9 cellular contexts compared by ENCODE assay signal in the genomic region with DNA sequence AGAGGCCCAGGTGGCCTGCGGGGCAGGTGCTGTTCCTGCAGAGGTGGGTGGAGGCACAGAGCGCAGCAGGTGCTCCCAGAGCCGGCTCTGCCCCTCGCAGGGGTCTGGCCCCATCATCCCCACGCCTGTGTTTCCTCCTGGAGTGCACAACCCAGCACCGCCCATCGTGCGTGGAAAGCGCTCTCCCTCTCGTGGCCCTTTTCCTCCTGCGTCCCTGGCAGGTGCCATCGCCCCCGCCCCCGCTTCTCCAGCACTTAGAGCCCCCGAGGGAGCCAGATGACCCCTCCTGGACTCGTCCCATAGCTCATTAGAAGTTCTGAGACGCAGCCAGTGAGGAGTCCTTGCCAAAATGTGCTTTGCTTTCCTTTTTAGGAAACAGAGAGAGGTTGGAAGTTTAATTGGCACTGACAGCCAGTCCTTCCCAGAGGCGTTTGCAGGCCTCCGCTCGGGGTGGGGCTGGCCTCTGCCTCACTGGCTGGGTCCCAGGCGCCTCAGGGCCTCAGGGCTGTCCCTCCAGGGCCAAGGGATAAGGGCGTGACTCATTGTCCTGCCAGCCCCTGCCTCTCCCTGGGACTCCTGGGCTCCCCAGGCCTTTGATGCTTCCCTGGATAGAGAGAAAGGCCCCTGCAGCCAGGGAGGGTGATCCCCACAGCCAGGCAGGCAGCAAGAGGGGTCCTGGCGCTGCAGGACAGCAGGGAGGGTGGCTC. TPM values are rescaled to one million over a fixed set of nuclear protein-coding genes. Genes with fewer than 3 reads are reported as not detected.
DNase-seq lines count a peak whose midpoint lies in the region; ATAC-seq, FAIRE-seq and TF ChIP-seq lines count a peak whose summit lies in the region.
"Had no signal": no experiment of that assay in that cellular context is flagged by ENCODE, and none has a peak within 500 bp of the region (broad histone marks: within the 10 kb centered on the region; RNA-seq: fewer than 3 reads in every experiment).

No MANE protein-coding gene starts in this region.

- H3K27ac ChIP-seq in CD8-positive, alpha-beta memory T cell (ENCODE audit: low read depth, low read length) = no peak overlapping the region

- POLR2A ChIA-PET in CD8-positive, alpha-beta memory T cell (lab: Charles Lee) = no interaction called here

- H3K4me3 Mint-ChIP-seq in brain = peak overlapping the region in 1 of 5 experiments; percentile 39
- no peak overlapping the region for H3K4me3 Mint-ChIP-seq in CD8-positive, alpha-beta memory T cell

- peak; percentile 71 for ATAC-seq in left colon
- no peak for ATAC-seq in GM18868 (IDR thresholded peaks at IDR 0.05; ENCODE audit: unreplicated experiment)

- TF ChIP-seq POLR2A in H54 (IDR thresholded peaks at IDR 0.05; ENCODE audit: low read depth, low read length) = no peak

- peaks cover 0 to 10% (median 4%) of the 10 kb centered on the region in 5 experiments for H3K9me3 Mint-ChIP-seq in brain
- H3K9me3 Mint-ChIP-seq in CD8-positive, alpha-beta memory T cell = no peaks in the 10 kb centered on the region

- DNase-seq in H54 (ENCODE audit: insufficient read length, low spot score) (peak; percentile 92), left colon (peak; percentile 57 to 88), stromal cell of bone marrow (ENCODE audit: low read depth) (peak; percentile 51), NCI-H82 treated with DMSO at 0.1 percent for 48 hours (lab: John Stamatoyannopoulos, UW; ENCODE audit: unreplicated experiment) (no peak)
- no peak for DNase-seq in CD8-positive, alpha-beta memory T cell
- no peak for DNase-seq in stimulated activated CD4-positive, alpha-beta T cell treated with anti-CD3 and anti-CD28 coated beads, Interleukin-1b, Interleukin-23, amount 100 ng/mL, for 48 hours
- DNase-seq: NCI-H226 had no signal

- peaks cover 33% of the 10 kb centered on the region for H3K4me1 Mint-ChIP-seq in brain
- H3K4me1 Mint-ChIP-seq in CD8-positive, alpha-beta memory T cell = no peaks in the 10 kb centered on the region

- peaks cover 25% of the 10 kb centered on the region for H3K36me3 Mint-ChIP-seq in brain
- peaks cover 0 to 32% (median 2%) of the 10 kb centered on the region in 3 donors for H3K36me3 Mint-ChIP-seq in CD8-positive, alpha-beta memory T cell

- no peak overlapping the region for H3K4me3 ChIP-seq in CD8-positive, alpha-beta memory T cell (ENCODE audit: low read length)

- no peak for FAIRE-seq in H54 (lab: Jason Lieb, UNC)

- H3K36me3 ChIP-seq in CD8-positive, alpha-beta memory T cell (ENCODE audit: insufficient read depth, low read length) = no peaks in the 10 kb centered on the region

- H3K9me3 ChIP-seq in CD8-positive, alpha-beta memory T cell (ENCODE audit: low read length) = no peaks in the 10 kb centered on the region

- H3K27me3 Mint-ChIP-seq in brain = no peaks in the 10 kb centered on the region
- no peaks in the 10 kb centered on the region for H3K27me3 Mint-ChIP-seq in CD8-positive, alpha-beta memory T cell

- H3K4me1 ChIP-seq in CD8-positive, alpha-beta memory T cell (ENCODE audit: insufficient read depth, low read length) = no peaks in the 10 kb centered on the region

- no peak for TF ChIP-seq CTCF in brain (conservative IDR thresholded peaks at IDR 0.05)

- H3K27me3 ChIP-seq in CD8-positive, alpha-beta memory T cell (ENCODE audit: insufficient read depth, low read length, poor library complexity, severe bottlenecking) = no peaks in the 10 kb centered on the region

- peak overlapping the region in 4 of 5 experiments; percentile 94 to 95 (median 94) for H3K27ac Mint-ChIP-seq in brain
- H3K27ac Mint-ChIP-seq in CD8-positive, alpha-beta memory T cell = no peak overlapping the region

- intact Hi-C loops in left colon (cut with DNase I, micrococcal nuclease) = no loop called here

- CTCF ChIA-PET in CD8-positive, alpha-beta memory T cell (lab: Charles Lee) = no interaction called here

RNA-seq across cellular contexts. Expression of a gene that starts 32.2 kb away (rescaled TPM):
- 35.2 TPM for polyA plus RNA-seq in brain (ENCODE audit: insufficient read depth, low read depth, low replicate concordance)
- total RNA-seq in left colon = 10 to 100 TPM; 37.2 to 39.5 TPM
- total RNA-seq in CD8-positive, alpha-beta memory T cell = 10 to 100 TPM; 31.2 to 32.7 TPM
- 45.1 TPM for polyA plus RNA-seq in CD8-positive, alpha-beta memory T cell

Comparison
In these comparisons a context has a peak if more than half of its experiments do, and no peak if none do; other contexts are left out.
1. DNase-seq: peak in H54 (single experiment), left colon (2 of 2) and stromal cell of bone marrow (single experiment); none in CD8-positive, alpha-beta memory T cell (0 of 5), NCI-H82 treated with DMSO at 0.1 percent for 48 hours (single experiment) and stimulated activated CD4-positive, alpha-beta T cell treated with anti-CD3 and anti-CD28 coated beads, Interleukin-1b, Interleukin-23, amount 100 ng/mL, for 48 hours (single experiment).
2. H3K27ac Mint-ChIP-seq: peak in brain (4 of 5); none in CD8-positive, alpha-beta memory T cell (0 of 8).